In the genomic region with DNA sequence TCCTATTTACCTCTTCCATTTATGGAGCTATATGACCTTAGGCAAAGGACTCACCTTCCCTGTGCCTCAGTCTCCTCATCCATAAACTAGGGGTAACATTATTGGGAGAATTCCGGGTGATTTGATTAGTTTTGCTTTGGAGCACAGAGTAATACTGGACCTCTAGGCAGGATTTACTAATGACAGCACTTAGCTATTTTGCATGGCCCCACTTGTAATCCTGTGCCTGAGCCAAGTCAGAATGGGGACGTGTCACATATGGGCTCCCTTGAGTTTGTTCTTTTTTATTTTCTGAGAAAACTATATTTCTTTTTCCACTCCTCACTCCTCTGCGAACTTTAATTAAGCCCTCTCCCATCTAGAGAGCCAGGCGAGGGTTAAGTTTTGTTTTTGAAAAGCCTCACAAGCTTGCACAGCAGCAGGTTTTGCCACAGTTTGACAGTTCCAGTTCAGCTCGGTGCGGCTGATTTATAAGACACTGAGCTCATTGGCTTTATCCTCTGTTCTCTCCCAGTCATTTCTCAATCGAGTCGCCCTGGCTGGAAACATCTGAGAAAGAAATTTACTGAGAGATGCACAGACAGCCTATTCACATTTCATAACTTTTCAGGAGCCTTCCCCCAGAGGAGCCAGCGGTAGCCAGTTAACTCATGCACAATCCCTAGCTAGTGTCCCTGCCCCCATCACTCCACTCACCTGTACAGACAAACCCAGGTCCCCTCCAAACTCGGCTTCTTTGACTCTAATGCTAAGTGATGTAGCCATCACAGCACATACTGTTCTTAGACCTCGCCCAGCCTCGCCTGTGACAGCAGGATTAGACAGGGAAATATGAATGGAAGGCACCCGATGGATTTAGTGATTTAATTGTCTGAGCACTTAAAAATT, we compare ENCODE assay signal across 13 cellular contexts.
DNase-seq lines count a peak whose midpoint lies in the region; ATAC-seq and TF ChIP-seq lines count a peak whose summit lies in the region.
"Had no signal": no experiment of that assay in that cellular context is flagged by ENCODE, and none has a peak within 500 bp of the region (broad histone marks: within the 10 kb centered on the region; RNA-seq: fewer than 3 reads in every experiment).

No MANE protein-coding gene starts in this region.

- H3K4me1 ChIP-seq in gastroesophageal sphincter (peaks cover 0 to 41% (median 23%) of the 10 kb centered on the region in 3 donors), tibial artery (peaks cover 0 to 32% (median 22%) of the 10 kb centered on the region in 4 donors)

- ATAC-seq in gastroesophageal sphincter: peak; percentile 89
- ATAC-seq in omental fat pad (ENCODE audit: low FRiP score): peak; percentile 78
- ATAC-seq in GM19467 (IDR thresholded peaks at IDR 0.05; ENCODE audit: unreplicated experiment): no peak
- ATAC-seq in GM21529 (IDR thresholded peaks at IDR 0.05; ENCODE audit: unreplicated experiment): no peak
- no peak for ATAC-seq in HG03520 (IDR thresholded peaks at IDR 0.05; ENCODE audit: unreplicated experiment)
- ATAC-seq: CD8-positive, alpha-beta T cell; stimulated activated naive B cell treated with anti-CD40 and anti-IgM and Interleukin-4, amounts not matched to agents 10 μg/mL and 1 μg/mL and 100 μg/mL, for 72 hours had no signal

- no peak for TF ChIP-seq EP300 in gastroesophageal sphincter (IDR thresholded peaks at IDR 0.05)

- TF ChIP-seq POLR2A in gastroesophageal sphincter (IDR thresholded peaks at IDR 0.05): no peak

- WGBS in gastroesophageal sphincter (ENCODE audit: low coverage in 1 of 2), 2 donors: 25 to 42% methylated on average over 10 to 12 of the region's 13 CpGs

- H3K27me3 ChIP-seq in gastroesophageal sphincter (no peaks in the 10 kb centered on the region), tibial artery (no peaks in the 10 kb centered on the region)

- intact Hi-C loops in tibial artery (cut with DNase I; ENCODE audit: low total_unique reads): no loop called here

- H3K4me3 ChIP-seq in gastroesophageal sphincter (no peak overlapping the region), tibial artery (no peak overlapping the region)

- H3K9me3 ChIP-seq in gastroesophageal sphincter (no peaks in the 10 kb centered on the region), tibial artery (no peaks in the 10 kb centered on the region)

- H3K27ac ChIP-seq in gastroesophageal sphincter: peak overlapping the region; percentile 41 to 80 (median 72)
- H3K27ac ChIP-seq in tibial artery: peak overlapping the region; percentile 55 to 68

- no peaks in the 10 kb centered on the region for H3K36me3 ChIP-seq in gastroesophageal sphincter
- no peaks in the 10 kb centered on the region for H3K36me3 ChIP-seq in tibial artery

- TF ChIP-seq CTCF in gastroesophageal sphincter (IDR thresholded peaks at IDR 0.05) (no peak), omental fat pad (IDR thresholded peaks at IDR 0.05) (no peak), tibial artery (IDR thresholded peaks at IDR 0.05) (no peak)

- DNase-seq in amniotic epithelial cell (ENCODE audit: low read depth) (peak; percentile 45), omental fat pad (ENCODE audit: low spot score) (no peak), tibial artery (peak; percentile 75 to 84)
- DNase-seq in stimulated activated CD4-positive, alpha-beta T cell treated with anti-CD3 and anti-CD28 coated beads, Interleukin-15, amount 100 ng/mL, for 24 hours: no peak
- DNase-seq: activated B cell treated with CpG ODN at 0.5 μM for 24 hours; CD8-positive, alpha-beta T cell; NCI-H510A treated with DMSO at 0.1 percent for 48 hours; stimulated activated CD4-positive, alpha-beta T cell treated with anti-CD3 and anti-CD28 coated beads, Interleukin-2, amount 100 ng/mL, for 48 hours; stimulated activated naive B cell treated with anti-CD40 and anti-IgM and Interleukin-4, amounts not matched to agents 10 μg/mL and 1 μg/mL and 100 μg/mL, for 72 hours had no signal

Comparison
In these comparisons a context has a peak if more than half of its experiments do, and no peak if none do; other contexts are left out.
1. DNase-seq: peak in amniotic epithelial cell (single experiment) and tibial artery (2 of 2); none in omental fat pad (single experiment) and stimulated activated CD4-positive, alpha-beta T cell treated with anti-CD3 and anti-CD28 coated beads, Interleukin-15, amount 100 ng/mL, for 24 hours (single experiment).
2. ATAC-seq: peak in gastroesophageal sphincter (single experiment) and omental fat pad (single experiment); none in GM19467 (single experiment), GM21529 (single experiment) and HG03520 (single experiment).